ENCODE assay signal across 8 cellular contexts in genomic region chr12:122965851-122966742, GRCh38. TPM values are rescaled to one million over a fixed set of nuclear protein-coding genes. Genes with fewer than 3 reads are reported as not detected.
DNase-seq lines count a peak whose midpoint lies in the region; ATAC-seq and TF ChIP-seq lines count a peak whose summit lies in the region.

Gene ABCB9 (minus strand): TSS chr12:122966463. CDS start chr12:122960235, 6,228 bp downstream.

- no peaks in the 10 kb centered on the region for H3K36me3 ChIP-seq in iPS DF 6.9 (ENCODE audit: control insufficient read depth, insufficient read depth, low read length)
- H3K36me3 ChIP-seq in sigmoid colon: no peaks in the 10 kb centered on the region

- no peak for TF ChIP-seq EP300 in sigmoid colon (IDR thresholded peaks at IDR 0.05)

- H3K4me3 ChIP-seq in iPS DF 6.9 (ENCODE audit: low read length) (peak within 1 kb of the TSS; percentile 75), sigmoid colon (peak within 1 kb of the TSS; percentile 39 to 61 (median 56))

- peaks cover 51% of the 10 kb centered on the region for H3K4me1 Mint-ChIP-seq in brain

- H3K27ac Mint-ChIP-seq in brain: peak within 1 kb of the TSS in 4 of 5 experiments; percentile 18 to 93 (median 64)

- WGBS in iPS DF 6.9 (ENCODE audit: insufficient coverage, insufficient read length): no CpG with 5 or more reads among the region's 55 CpGs
- 3 to 5% methylated on average over 55 of the region's 55 CpGs for WGBS in sigmoid colon, 2 donors

- peak within 1 kb of the TSS; percentile 77 to 91 (median 88) for H3K4me3 Mint-ChIP-seq in brain

- no peak for TF ChIP-seq CTCF in brain (conservative IDR thresholded peaks at IDR 0.05)
- TF ChIP-seq CTCF in sigmoid colon (IDR thresholded peaks at IDR 0.05): no peak

- ATAC-seq in HG02763 (IDR thresholded peaks at IDR 0.05; ENCODE audit: unreplicated experiment) (peak; percentile 60), GM18870 (IDR thresholded peaks at IDR 0.05; ENCODE audit: unreplicated experiment) (no peak)

- intact Hi-C loops in sigmoid colon (cut with DNase I): loop anchor here (5.0 kb wide), 1 partner anchor 69 kb away; the partner anchor contains the start of gene VPS37B

- H3K27ac ChIP-seq in iPS DF 6.9 (ENCODE audit: low read length) (no peak within 1 kb of the TSS), sigmoid colon (peak within 1 kb of the TSS; percentile 57 to 73 (median 66))

- no peaks in the 10 kb centered on the region for H3K9me3 Mint-ChIP-seq in brain

- H3K4me1 ChIP-seq in iPS DF 6.9 (ENCODE audit: control insufficient read depth, insufficient read depth, low read length): peaks cover 5% of the 10 kb centered on the region; the same call in 1 of the 2 replicates
- peaks cover 0 to 40% (median 30%) of the 10 kb centered on the region in 4 donors for H3K4me1 ChIP-seq in sigmoid colon

- H3K36me3 Mint-ChIP-seq in brain: no peaks in the 10 kb centered on the region

- peak in 1 of 2 donors; percentile 40 for TF ChIP-seq POLR2A in sigmoid colon (IDR thresholded peaks at IDR 0.05)

- H3K27me3 ChIP-seq in iPS DF 6.9 (ENCODE audit: control insufficient read depth, insufficient read depth, low read length) (no peaks in the 10 kb centered on the region), sigmoid colon (no peaks in the 10 kb centered on the region)

- DNase-seq in GF-D8 (lab: John Stamatoyannopoulos, UW): peak; percentile 10
- peak; percentile 90 to 94 for DNase-seq in NCI-H2081 (lab: John Stamatoyannopoulos, UW)
- DNase-seq in UCSD-AML1 (lab: John Stamatoyannopoulos, UW; ENCODE audit: unreplicated experiment): peak; percentile 93
- DNase-seq in iPS DF 6.9 (ENCODE audit: low read depth, low spot score): peak; percentile 85
- peak; percentile 95 for DNase-seq in sigmoid colon

- no peaks in the 10 kb centered on the region for H3K27me3 Mint-ChIP-seq in brain

- H3K9me3 ChIP-seq in iPS DF 6.9 (ENCODE audit: control insufficient read depth, insufficient read depth, low read length) (no peaks in the 10 kb centered on the region), sigmoid colon (no peaks in the 10 kb centered on the region)

RNA-seq across cellular contexts. Expression of gene ABCB9, which starts in this region (rescaled TPM):
- 7.9 TPM for polyA plus RNA-seq in brain (ENCODE audit: insufficient read depth, low read depth, low replicate concordance)
- 1 to 10 TPM; 1.6 to 3.8 (median 2.8) TPM for total RNA-seq in sigmoid colon
- 1 to 10 TPM; 1.2 to 5.3 (median 3.5) TPM for polyA plus RNA-seq in sigmoid colon

Comparison
In these comparisons a context has a peak if more than half of its experiments do, and no peak if none do; other contexts are left out.
1. DNase-seq: peak in every context shown above with its lines; median percentile 95 in sigmoid colon; 93 in UCSD-AML1; 92 in NCI-H2081; 85 in iPS DF 6.9; 10 in GF-D8.